Comparison of ENCODE assay signal across 30 cellular contexts in genomic region chr9:19181556-19181955, GRCh38. TPM values are rescaled to one million over a fixed set of nuclear protein-coding genes. Genes with fewer than 3 reads are reported as not detected.
A peak's percentile ranks its signal among the peaks of the same experiment; 100 is the strongest.
DNase-seq lines count a peak whose midpoint lies in the region; ATAC-seq and TF ChIP-seq lines count a peak whose summit lies in the region.
"Had no signal": no experiment of that assay in that cellular context is flagged by ENCODE, and none has a peak within 500 bp of the region (broad histone marks: within the 10 kb centered on the region; RNA-seq: fewer than 3 reads in every experiment).

No MANE protein-coding gene starts in this region.

- CTCF ChIA-PET in CD8-positive, alpha-beta memory T cell (lab: Charles Lee) = interaction anchor here (1.7 kb wide), 1 partner anchor 283 kb away, joined by 5 read pairs; no protein-coding TSS in a partner anchor

- no peak overlapping the region for H3K27ac ChIP-seq in CD8-positive, alpha-beta memory T cell (ENCODE audit: low read depth, low read length)
- H3K27ac ChIP-seq in hepatocyte = peak overlapping the region; percentile 51
- H3K27ac ChIP-seq in stomach = peak overlapping the region in 4 of 5 donors; percentile 82 to 95 (median 92)

- H3K9me2 ChIP-seq in hepatocyte (replicated peaks; ENCODE audit: insufficient read depth) = no peaks in the 10 kb centered on the region

- H3K9me3 ChIP-seq in CD8-positive, alpha-beta memory T cell (ENCODE audit: low read length) = no peaks in the 10 kb centered on the region
- no peaks in the 10 kb centered on the region for H3K9me3 ChIP-seq in hepatocyte (ENCODE audit: low read depth)
- no peaks in the 10 kb centered on the region for H3K9me3 ChIP-seq in stomach

- no peak overlapping the region for H3K27ac Mint-ChIP-seq in activated naive CD8-positive, alpha-beta T cell treated with anti-CD3 and anti-CD28 coated beads, Interleukin-2, amount 50 U/mL, for 24 hours
- H3K27ac Mint-ChIP-seq in activated naive CD8-positive, alpha-beta T cell treated with anti-CD3 and anti-CD28 coated beads for 36 hours = no peak overlapping the region
- H3K27ac Mint-ChIP-seq in CD8-positive, alpha-beta memory T cell = peak overlapping the region; percentile 74 to 97 (median 90)
- H3K27ac Mint-ChIP-seq: activated CD4-positive, alpha-beta T cell treated with anti-CD3 and anti-CD28 coated beads, Interleukin-2, amount 10 ng/mL, durations not matched to agents 24 days and 14 days; activated CD8-positive, alpha-beta memory T cell treated with anti-CD3 and anti-CD28 coated beads, Interleukin-2, amount 10 ng/mL, durations not matched to agents 7 days and 5 days; activated naive CD4-positive, alpha-beta T cell treated with anti-CD3 and anti-CD28 coated beads for 36 hours; activated T-cell treated with anti-CD3 and anti-CD28 coated beads, Interleukin-2, amount 50 U/mL, for 72 hours; naive B cell had no signal

- no peaks in the 10 kb centered on the region for H3K36me3 Mint-ChIP-seq in activated naive CD8-positive, alpha-beta T cell treated with anti-CD3 and anti-CD28 coated beads, Interleukin-2, amount 50 U/mL, for 24 hours (ENCODE audit: low read depth)
- no peaks in the 10 kb centered on the region for H3K36me3 Mint-ChIP-seq in activated naive CD8-positive, alpha-beta T cell treated with anti-CD3 and anti-CD28 coated beads for 36 hours
- no peaks in the 10 kb centered on the region for H3K36me3 Mint-ChIP-seq in CD8-positive, alpha-beta memory T cell
- H3K36me3 Mint-ChIP-seq: activated CD8-positive, alpha-beta memory T cell treated with anti-CD3 and anti-CD28 coated beads, Interleukin-2, amount 10 ng/mL, durations not matched to agents 7 days and 5 days; CD4-positive, CD25-positive, alpha-beta regulatory T cell; mesothelial cell of epicardium; naive B cell had no signal

- WGBS in hepatocyte (ENCODE audit: low lambda C conversion rate, missing lambda C conversion rate) = 92% methylated on average over 5 of the region's 5 CpGs
- WGBS in stomach, 5 donors = 62 to 84% (median 74%) methylated on average over 5 of the region's 5 CpGs

- H4K20me1 ChIP-seq in hepatocyte (ENCODE audit: insufficient read depth, poor library complexity, severe bottlenecking) = no peaks in the 10 kb centered on the region

- no peaks in the 10 kb centered on the region for H3K27me3 ChIP-seq in CD8-positive, alpha-beta memory T cell (ENCODE audit: insufficient read depth, low read length, poor library complexity, severe bottlenecking)
- H3K27me3 ChIP-seq in hepatocyte (no peaks in the 10 kb centered on the region), stomach (no peaks in the 10 kb centered on the region)

- POLR2A ChIA-PET in CD8-positive, alpha-beta memory T cell (lab: Charles Lee) = no interaction called here

- H3K4me2 ChIP-seq in hepatocyte = no peak overlapping the region
- H3K4me2 ChIP-seq: PC-9, smooth muscle cell had no signal

- ATAC-seq in activated naive CD8-positive, alpha-beta T cell treated with anti-CD3 and anti-CD28 coated beads, Interleukin-2, amount 50 U/mL, for 24 hours = peak; percentile 37
- ATAC-seq in HG02973 (IDR thresholded peaks at IDR 0.05; ENCODE audit: unreplicated experiment) = no peak
- ATAC-seq: activated CD8-positive, alpha-beta memory T cell treated with anti-CD3 and anti-CD28 coated beads, Interleukin-2, amount 10 ng/mL, durations not matched to agents 7 days and 5 days; activated T-cell treated with anti-CD3 and anti-CD28 coated beads, Interleukin-2, amount 50 U/mL, for 72 hours; left lobe of liver had no signal

- TF ChIP-seq POLR2A in stomach (IDR thresholded peaks at IDR 0.05) = no peak

- in situ Hi-C loops in ACHN (cut with HindIII; ENCODE audit: low pct_ligation_motif_present, low pct_unique_long_range_greater_than_20kb, low sequenced_read_pairs) = no loop called here

- H3K4me1 ChIP-seq in CD8-positive, alpha-beta memory T cell (ENCODE audit: insufficient read depth, low read length) = peaks cover 25% of the 10 kb centered on the region
- H3K4me1 ChIP-seq in hepatocyte (ENCODE audit: insufficient read depth) (peaks cover 19% of the 10 kb centered on the region), stomach (peaks cover 30 to 57% (median 39%) of the 10 kb centered on the region in 4 donors)

- no peak for TF ChIP-seq EP300 in stomach (IDR thresholded peaks at IDR 0.05)

- H3K4me3 Mint-ChIP-seq in activated naive CD8-positive, alpha-beta T cell treated with anti-CD3 and anti-CD28 coated beads, Interleukin-2, amount 50 U/mL, for 24 hours = no peak overlapping the region
- no peak overlapping the region for H3K4me3 Mint-ChIP-seq in activated naive CD8-positive, alpha-beta T cell treated with anti-CD3 and anti-CD28 coated beads for 36 hours
- H3K4me3 Mint-ChIP-seq in CD8-positive, alpha-beta memory T cell = peak overlapping the region in 3 of 7 donors; percentile 2 to 61 (median 41)
- H3K4me3 Mint-ChIP-seq: activated CD4-positive, alpha-beta T cell treated with anti-CD3 and anti-CD28 coated beads, Interleukin-2, amount 10 ng/mL, durations not matched to agents 24 days and 14 days; activated CD8-positive, alpha-beta memory T cell treated with anti-CD3 and anti-CD28 coated beads, Interleukin-2, amount 10 ng/mL, durations not matched to agents 7 days and 5 days; activated naive CD4-positive, alpha-beta T cell treated with anti-CD3 and anti-CD28 coated beads for 36 hours; activated T-cell treated with anti-CD3 and anti-CD28 coated beads, Interleukin-2, amount 50 U/mL, for 72 hours; CD4-positive, CD25-positive, alpha-beta regulatory T cell; mesothelial cell of epicardium; naive B cell had no signal

- DNase-seq in activated naive CD8-positive, alpha-beta T cell treated with anti-CD3 and anti-CD28 coated beads, Interleukin-2, amount 50 U/mL, for 24 hours = no peak
- no peak for DNase-seq in activated naive CD8-positive, alpha-beta T cell treated with anti-CD3 and anti-CD28 coated beads for 36 hours
- no peak for DNase-seq in CD8-positive, alpha-beta memory T cell
- DNase-seq in hepatocyte (ENCODE audit: low spot score) (no peak), stomach (no peak), ACHN (no peak), GM19240 (ENCODE audit: insufficient read length, low spot score) (no peak)
- DNase-seq: 8988T; activated CD4-positive, alpha-beta T cell treated with anti-CD3 and anti-CD28 coated beads, Interleukin-2, amount 10 ng/mL, durations not matched to agents 24 days and 14 days; activated CD8-positive, alpha-beta memory T cell treated with anti-CD3 and anti-CD28 coated beads, Interleukin-2, amount 10 ng/mL, durations not matched to agents 7 days and 5 days; activated naive CD4-positive, alpha-beta T cell treated with anti-CD3 and anti-CD28 coated beads for 36 hours; activated T-cell treated with anti-CD3 and anti-CD28 coated beads, Interleukin-2, amount 50 U/mL, for 72 hours; amygdala; CD4-positive, CD25-positive, alpha-beta regulatory T cell; foreskin melanocyte; hippocampal formation; naive B cell; NCI-H1694; NCI-H2171; NCI-H510A treated with DMSO at 0.1 percent for 48 hours; NK-92 treated with Interleukin-12 subunit alpha and Interleukin-12 subunit beta, amount 100 ng/mL, for 24 hours; SIG-M5; stimulated activated CD4-positive, alpha-beta T cell treated with anti-CD3 and anti-CD28 coated beads, Interleukin-1b, Interleukin-23, amount 100 ng/mL, for 48 hours; stimulated activated CD8-positive, alpha-beta memory T cell treated with anti-CD3 and anti-CD28 coated beads, Interleukin-4, amount 100 ng/mL, for 48 hours; substantia nigra had no signal

- intact Hi-C loops in stomach (cut with DNase I; ENCODE audit: low total_unique reads) = no loop called here

- TF ChIP-seq CTCF in hepatocyte (IDR thresholded peaks at IDR 0.05; ENCODE audit: poor library complexity) (no peak), stomach (IDR thresholded peaks at IDR 0.05) (no peak)

- peaks cover 39% of the 10 kb centered on the region for H3K4me1 Mint-ChIP-seq in activated naive CD8-positive, alpha-beta T cell treated with anti-CD3 and anti-CD28 coated beads, Interleukin-2, amount 50 U/mL, for 24 hours
- peaks cover 22% of the 10 kb centered on the region for H3K4me1 Mint-ChIP-seq in activated naive CD8-positive, alpha-beta T cell treated with anti-CD3 and anti-CD28 coated beads for 36 hours
- peaks cover 30 to 38% (median 31%) of the 10 kb centered on the region in 3 donors for H3K4me1 Mint-ChIP-seq in CD8-positive, alpha-beta memory T cell

- no peaks in the 10 kb centered on the region for H3K27me3 Mint-ChIP-seq in activated naive CD8-positive, alpha-beta T cell treated with anti-CD3 and anti-CD28 coated beads, Interleukin-2, amount 50 U/mL, for 24 hours
- no peaks in the 10 kb centered on the region for H3K27me3 Mint-ChIP-seq in activated naive CD8-positive, alpha-beta T cell treated with anti-CD3 and anti-CD28 coated beads for 36 hours
- no peaks in the 10 kb centered on the region for H3K27me3 Mint-ChIP-seq in CD8-positive, alpha-beta memory T cell
- H3K27me3 Mint-ChIP-seq: activated CD4-positive, alpha-beta T cell treated with anti-CD3 and anti-CD28 coated beads, Interleukin-2, amount 10 ng/mL, durations not matched to agents 24 days and 14 days; activated CD8-positive, alpha-beta memory T cell treated with anti-CD3 and anti-CD28 coated beads, Interleukin-2, amount 10 ng/mL, durations not matched to agents 7 days and 5 days; CD4-positive, CD25-positive, alpha-beta regulatory T cell; naive B cell had no signal

- no peaks in the 10 kb centered on the region for H3K79me2 ChIP-seq in hepatocyte

- no peak overlapping the region for H3K4me3 ChIP-seq in CD8-positive, alpha-beta memory T cell (ENCODE audit: low read length)
- no peak overlapping the region for H3K4me3 ChIP-seq in hepatocyte
- H3K4me3 ChIP-seq in stomach = no peak overlapping the region
- H3K4me3 ChIP-seq: PC-9, smooth muscle cell had no signal

- H3K9me3 Mint-ChIP-seq in activated naive CD8-positive, alpha-beta T cell treated with anti-CD3 and anti-CD28 coated beads, Interleukin-2, amount 50 U/mL, for 24 hours = no peaks in the 10 kb centered on the region
- no peaks in the 10 kb centered on the region for H3K9me3 Mint-ChIP-seq in activated naive CD8-positive, alpha-beta T cell treated with anti-CD3 and anti-CD28 coated beads for 36 hours
- H3K9me3 Mint-ChIP-seq in CD8-positive, alpha-beta memory T cell = no peaks in the 10 kb centered on the region
- H3K9me3 Mint-ChIP-seq: activated CD4-positive, alpha-beta T cell treated with anti-CD3 and anti-CD28 coated beads, Interleukin-2, amount 10 ng/mL, durations not matched to agents 24 days and 14 days; activated naive CD4-positive, alpha-beta T cell treated with anti-CD3 and anti-CD28 coated beads for 36 hours; activated T-cell treated with anti-CD3 and anti-CD28 coated beads, Interleukin-2, amount 50 U/mL, for 72 hours; CD4-positive, CD25-positive, alpha-beta regulatory T cell; mesothelial cell of epicardium; naive B cell had no signal

- H2AFZ ChIP-seq in hepatocyte = no peak overlapping the region
- H2AFZ ChIP-seq: PC-9 had no signal

- H3K36me3 ChIP-seq in CD8-positive, alpha-beta memory T cell (ENCODE audit: insufficient read depth, low read length) = no peaks in the 10 kb centered on the region
- H3K36me3 ChIP-seq in hepatocyte (replicated peaks; ENCODE audit: insufficient read depth, low read depth) = no peaks in the 10 kb centered on the region
- no peaks in the 10 kb centered on the region for H3K36me3 ChIP-seq in stomach

RNA-seq across cellular contexts. Expression of gene DENND4C, which starts 48.9 kb away (rescaled TPM):
- 10 to 100 TPM; 12.8 to 15.1 TPM for total RNA-seq in activated naive CD8-positive, alpha-beta T cell treated with anti-CD3 and anti-CD28 coated beads for 36 hours
- 10 to 100 TPM; 19.8 to 20.0 TPM for total RNA-seq in CD8-positive, alpha-beta memory T cell
- polyA plus RNA-seq in CD8-positive, alpha-beta memory T cell = 46.6 TPM
- total RNA-seq in hepatocyte (70.2 and 82.6 TPM in 2 replicates), stomach (100 to 1,000 TPM in 2 of 5 donors, 10 to 100 TPM in 3; 46.0 to 226 (median 63.5) TPM)
- polyA plus RNA-seq in hepatocyte (14.9 and 17.1 TPM in 2 replicates), stomach (1 to 10 TPM; 6.3 to 9.3 (median 7.7) TPM)

RNA-seq across cellular contexts. Expression of gene PLIN2, which starts 54.3 kb away (rescaled TPM):
- 10 to 100 TPM; 82.9 to 84.4 TPM for total RNA-seq in activated naive CD8-positive, alpha-beta T cell treated with anti-CD3 and anti-CD28 coated beads for 36 hours
- 10 to 100 TPM; 37.8 to 38.8 TPM for total RNA-seq in CD8-positive, alpha-beta memory T cell
- polyA plus RNA-seq in CD8-positive, alpha-beta memory T cell = 73.9 TPM
- 402 and 427 TPM in 2 replicates for total RNA-seq in hepatocyte
- polyA plus RNA-seq in hepatocyte = 401 and 508 TPM in 2 replicates
- 100 to 1,000 TPM in 2 of 5 donors, 10 to 100 TPM in 3; 20.5 to 208 (median 37.7) TPM for total RNA-seq in stomach
- polyA plus RNA-seq in stomach = 10 to 100 TPM; 22.8 to 81.0 (median 55.8) TPM

Comparison
In these comparisons a context has a peak if more than half of its experiments do, and no peak if none do; other contexts are left out.
1. H3K27ac Mint-ChIP-seq: peak in CD8-positive, alpha-beta memory T cell (8 of 8); none in activated naive CD8-positive, alpha-beta T cell treated with anti-CD3 and anti-CD28 coated beads, Interleukin-2, amount 50 U/mL, for 24 hours (single experiment) and activated naive CD8-positive, alpha-beta T cell treated with anti-CD3 and anti-CD28 coated beads for 36 hours (single experiment).